Comparison of ENCODE assay signal across 11 cellular contexts in genomic region chr21:36288651-36289243, GRCh38. TPM values are rescaled to one million over a fixed set of nuclear protein-coding genes. Genes with fewer than 3 reads are reported as not detected.
A peak's percentile ranks its signal among the peaks of the same experiment; 100 is the strongest.
DNase-seq lines count a peak whose midpoint lies in the region; ATAC-seq and TF ChIP-seq lines count a peak whose summit lies in the region.
"Had no signal": no experiment of that assay in that cellular context is flagged by ENCODE, and none has a peak within 500 bp of the region (broad histone marks: within the 10 kb centered on the region; RNA-seq: fewer than 3 reads in every experiment).

No MANE protein-coding gene starts in this region.

- no peak overlapping the region for H3K27ac ChIP-seq in esophagus squamous epithelium
- H3K27ac ChIP-seq: heart left ventricle, thyroid gland had no signal

- ATAC-seq in HG02759 (IDR thresholded peaks at IDR 0.05; ENCODE audit: unreplicated experiment) (peak; percentile 23), HG03457 (IDR thresholded peaks at IDR 0.05; ENCODE audit: unreplicated experiment) (no peak)
- peak; percentile 84 to 85 for ATAC-seq in naive thymus-derived CD8-positive, alpha-beta T cell

- peak overlapping the region; percentile 69 for H3K4me3 Mint-ChIP-seq in activated naive CD8-positive, alpha-beta T cell
- peak overlapping the region; percentile 8 to 82 (median 58) for H3K4me3 Mint-ChIP-seq in naive thymus-derived CD8-positive, alpha-beta T cell

- H3K4me3 ChIP-seq in esophagus squamous epithelium = no peak overlapping the region
- H3K4me3 ChIP-seq: heart left ventricle, thyroid gland had no signal

- no peaks in the 10 kb centered on the region for H3K9me3 ChIP-seq in esophagus squamous epithelium
- H3K9me3 ChIP-seq: heart left ventricle, thyroid gland had no signal

- H3K27ac Mint-ChIP-seq in activated naive CD8-positive, alpha-beta T cell = peak overlapping the region; percentile 91
- H3K27ac Mint-ChIP-seq in naive thymus-derived CD8-positive, alpha-beta T cell = peak overlapping the region; percentile 79 to 98 (median 91)

- H3K4me1 Mint-ChIP-seq in activated naive CD8-positive, alpha-beta T cell (ENCODE audit: low read depth) = peaks cover 24% of the 10 kb centered on the region
- peaks cover 1 to 21% (median 14%) of the 10 kb centered on the region in 4 donors for H3K4me1 Mint-ChIP-seq in naive thymus-derived CD8-positive, alpha-beta T cell

- 55 to 73% methylated on average over 8 of the region's 8 CpGs for WGBS in esophagus squamous epithelium, 2 donors

- POLR2A ChIA-PET in naive thymus-derived CD8-positive, alpha-beta T cell (lab: Charles Lee) = interaction anchor here (0.7 to 6.4 kb wide), 8 partner anchors 9 to 132 kb away, joined by 3 to 65 read pairs (median 3); partner anchors contain the start of genes DOP1B and MORC3

- H3K4me1 ChIP-seq in esophagus squamous epithelium = no peaks in the 10 kb centered on the region
- H3K4me1 ChIP-seq: heart left ventricle, thyroid gland had no signal

- peaks cover 0 to 80% (median 3%) of the 10 kb centered on the region in 3 donors for H3K36me3 ChIP-seq in esophagus squamous epithelium

- intact Hi-C loops in esophagus squamous epithelium (cut with DNase I) = no loop called here

- no peak for TF ChIP-seq CTCF in esophagus squamous epithelium (IDR thresholded peaks at IDR 0.05)

- no peak for TF ChIP-seq POLR2A in esophagus squamous epithelium (IDR thresholded peaks at IDR 0.05)

- DNase-seq in EL = peak; percentile 5
- DNase-seq in naive thymus-derived CD8-positive, alpha-beta T cell = peak in 2 of 10 donors; percentile 40 to 44
- DNase-seq in NCI-H345 (lab: John Stamatoyannopoulos, UW) = no peak
- no peak for DNase-seq in esophagus squamous epithelium (lab: John Stamatoyannopoulos, UW)
- DNase-seq in NCI-H1694 treated with DMSO at 0.1 percent for 48 hours (lab: John Stamatoyannopoulos, UW) = no peak
- DNase-seq: Calu3, heart left ventricle, thyroid gland had no signal

- H3K9me3 Mint-ChIP-seq in activated naive CD8-positive, alpha-beta T cell (ENCODE audit: low read depth) = no peaks in the 10 kb centered on the region
- H3K9me3 Mint-ChIP-seq in naive thymus-derived CD8-positive, alpha-beta T cell = no peaks in the 10 kb centered on the region

- H3K27me3 Mint-ChIP-seq in activated naive CD8-positive, alpha-beta T cell = no peaks in the 10 kb centered on the region
- no peaks in the 10 kb centered on the region for H3K27me3 Mint-ChIP-seq in naive thymus-derived CD8-positive, alpha-beta T cell

- peaks cover 12% of the 10 kb centered on the region for H3K36me3 Mint-ChIP-seq in activated naive CD8-positive, alpha-beta T cell
- H3K36me3 Mint-ChIP-seq in naive thymus-derived CD8-positive, alpha-beta T cell = peaks cover 5 to 47% (median 8%) of the 10 kb centered on the region in 3 donors

- no peaks in the 10 kb centered on the region for H3K27me3 ChIP-seq in esophagus squamous epithelium
- H3K27me3 ChIP-seq: heart left ventricle, thyroid gland had no signal

RNA-seq across cellular contexts. Expression of gene MORC3, which starts 31.2 kb away (rescaled TPM):
- 10 to 100 TPM; 80.7 to 93.6 TPM for total RNA-seq in naive thymus-derived CD8-positive, alpha-beta T cell
- 10 to 100 TPM; 21.6 to 30.3 (median 27.7) TPM for polyA plus RNA-seq in naive thymus-derived CD8-positive, alpha-beta T cell
- total RNA-seq in esophagus squamous epithelium = 10 to 100 TPM; 31.9 to 50.5 (median 43.1) TPM
